In the genomic region with DNA sequence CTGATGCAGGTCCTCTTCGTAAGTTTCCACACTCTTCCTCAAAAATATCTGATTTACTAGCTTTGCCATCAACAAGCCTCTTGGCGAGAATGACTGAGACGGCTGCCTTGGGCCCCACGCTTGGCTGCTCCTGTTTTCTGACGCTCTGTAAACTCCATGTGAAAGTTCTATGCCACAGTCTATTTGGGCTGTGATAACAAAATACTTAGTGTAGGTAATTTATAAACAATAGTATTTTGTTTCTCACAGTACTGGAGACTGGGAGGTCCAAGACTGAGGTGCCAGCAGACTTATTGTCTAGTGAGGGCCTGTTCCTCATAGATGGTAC, we compare ENCODE assay signal across 13 cellular contexts.
DNase-seq lines count a peak whose midpoint lies in the region; ATAC-seq and TF ChIP-seq lines count a peak whose summit lies in the region.
"Had no signal": no experiment of that assay in that cellular context is flagged by ENCODE, and none has a peak within 500 bp of the region (broad histone marks: within the 10 kb centered on the region; RNA-seq: fewer than 3 reads in every experiment).

No MANE protein-coding gene starts in this region.

- H3K4ac ChIP-seq in mesendoderm (ENCODE audit: low read depth, low read length) = no peak overlapping the region

- H2BK120ac ChIP-seq in mesendoderm (ENCODE audit: low read depth, low read length) = no peak overlapping the region

- no peak for DNase-seq in activated CD4-positive, alpha-beta T cell treated with anti-CD3 and anti-CD28 coated beads for 36 hours
- DNase-seq in activated CD4-positive, alpha-beta T cell treated with anti-CD3 and anti-CD28 coated beads for 48 hours = no peak
- no peak for DNase-seq in T-helper 17 cell
- DNase-seq in stomach = no peak
- no peak for DNase-seq in osteocyte (ENCODE audit: extremely low spot score, unreplicated experiment)
- no peak for DNase-seq in mesendoderm
- no peak for DNase-seq in mesothelial cell of epicardium (ENCODE audit: low spot score in 2 of 2, unreplicated experiment in 2 of 2)
- DNase-seq: 8988T, KBM-7 had no signal

- H3K79me1 ChIP-seq in mesendoderm (ENCODE audit: low read length) = no peaks in the 10 kb centered on the region

- H3K27me3 ChIP-seq in stomach (no peaks in the 10 kb centered on the region), mesendoderm (ENCODE audit: insufficient read depth, low read length, poor library complexity) (no peaks in the 10 kb centered on the region)

- no peak overlapping the region for H3K4me2 ChIP-seq in mesendoderm (ENCODE audit: low read length)

- no peak for TF ChIP-seq CTCF in stomach (IDR thresholded peaks at IDR 0.05)
- TF ChIP-seq CTCF in osteocyte (IDR thresholded peaks at IDR 0.05) = no peak
- TF ChIP-seq CTCF in mesothelial cell of epicardium (IDR thresholded peaks at IDR 0.05; ENCODE audit: unreplicated experiment) = no peak

- no peak overlapping the region for H3K56ac ChIP-seq in mesendoderm (ENCODE audit: low read length)

- POLR2A ChIA-PET in activated CD4-positive, alpha-beta T cell treated with anti-CD3 and anti-CD28 coated beads for 36 hours (lab: Charles Lee) = no interaction called here

- H3K36me3 ChIP-seq in stomach = peaks cover 0 to 45% (median 33%) of the 10 kb centered on the region in 4 donors
- peaks cover 2% of the 10 kb centered on the region for H3K36me3 ChIP-seq in mesendoderm (ENCODE audit: control insufficient read depth, insufficient read depth, low read length)

- intact Hi-C loops in activated CD4-positive, alpha-beta T cell treated with anti-CD3 and anti-CD28 coated beads for 36 hours (cut with DNase I, micrococcal nuclease) = no loop called here
- intact Hi-C loops in stomach (cut with DNase I; ENCODE audit: low total_unique reads) = no loop called here

- ATAC-seq in activated CD4-positive, alpha-beta T cell treated with anti-CD3 and anti-CD28 coated beads for 36 hours = peak; percentile 19
- ATAC-seq in HG02759 (IDR thresholded peaks at IDR 0.05; ENCODE audit: unreplicated experiment) = peak; percentile 37
- ATAC-seq in T-helper 17 cell = no peak
- ATAC-seq: SK-N-SH treated with all-trans-retinoic acid at 6 μM for 48 hours had no signal

- H3K4me1 Mint-ChIP-seq in activated CD4-positive, alpha-beta T cell treated with anti-CD3 and anti-CD28 coated beads for 36 hours = peaks cover 23% of the 10 kb centered on the region
- H3K4me1 Mint-ChIP-seq in T-helper 17 cell = peaks cover 11% of the 10 kb centered on the region
- H3K4me1 Mint-ChIP-seq in osteocyte (ENCODE audit: unreplicated experiment) = no peaks in the 10 kb centered on the region
- H3K4me1 Mint-ChIP-seq in mesothelial cell of epicardium = peaks cover 6% of the 10 kb centered on the region

- peaks cover 75% of the 10 kb centered on the region for H3K36me3 Mint-ChIP-seq in activated CD4-positive, alpha-beta T cell treated with anti-CD3 and anti-CD28 coated beads for 36 hours (ENCODE audit: low read depth)
- H3K36me3 Mint-ChIP-seq in T-helper 17 cell (ENCODE audit: low read depth) = peaks cover 26% of the 10 kb centered on the region
- no peaks in the 10 kb centered on the region for H3K36me3 Mint-ChIP-seq in osteocyte (ENCODE audit: unreplicated experiment)
- peaks cover 32% of the 10 kb centered on the region for H3K36me3 Mint-ChIP-seq in mesothelial cell of epicardium

- H3K18ac ChIP-seq in mesendoderm (ENCODE audit: low read length) = no peak overlapping the region

- no peak overlapping the region for H2BK5ac ChIP-seq in mesendoderm (ENCODE audit: low read length)

- H2AK5ac ChIP-seq in mesendoderm (ENCODE audit: low read length) = no peak overlapping the region

- peak overlapping the region; percentile 69 for H3K27ac Mint-ChIP-seq in activated CD4-positive, alpha-beta T cell treated with anti-CD3 and anti-CD28 coated beads for 36 hours
- peak overlapping the region; percentile 85 for H3K27ac Mint-ChIP-seq in T-helper 17 cell
- H3K27ac Mint-ChIP-seq in osteocyte (ENCODE audit: unreplicated experiment) = no peak overlapping the region
- no peak overlapping the region for H3K27ac Mint-ChIP-seq in mesothelial cell of epicardium

- peaks cover 0 to 31% (median 9%) of the 10 kb centered on the region in 4 donors for H3K4me1 ChIP-seq in stomach
- no peaks in the 10 kb centered on the region for H3K4me1 ChIP-seq in mesendoderm (ENCODE audit: control insufficient read depth, low read depth, low read length)

- TF ChIP-seq POLR2A in stomach (IDR thresholded peaks at IDR 0.05) = no peak

- peaks cover 9% of the 10 kb centered on the region for H3K9me3 Mint-ChIP-seq in activated CD4-positive, alpha-beta T cell treated with anti-CD3 and anti-CD28 coated beads for 36 hours (ENCODE audit: low read depth)
- H3K9me3 Mint-ChIP-seq in osteocyte (ENCODE audit: unreplicated experiment) (peaks cover 10% of the 10 kb centered on the region), mesothelial cell of epicardium (peaks cover 10% of the 10 kb centered on the region)

- CTCF ChIA-PET in activated CD4-positive, alpha-beta T cell treated with anti-CD3 and anti-CD28 coated beads for 36 hours (lab: Charles Lee) = interaction anchor here (0.7 to 1.5 kb wide), 5 partner anchors 9 to 111 kb away, joined by 3 to 4 read pairs (median 3); no protein-coding TSS in a partner anchor

- H4K5ac ChIP-seq in mesendoderm (ENCODE audit: low read length) = no peak overlapping the region

- H4K8ac ChIP-seq in mesendoderm (ENCODE audit: low read depth, low read length) = no peak overlapping the region

- H3K9ac ChIP-seq in mesendoderm (ENCODE audit: low read length) = no peak overlapping the region

- H3K4me3 ChIP-seq in stomach (no peak overlapping the region), mesendoderm (ENCODE audit: low read length) (no peak overlapping the region)
- H3K4me3 ChIP-seq: thoracic aorta had no signal

- whole genome bisulfite sequencing in stomach, 5 donors = 46 to 70% (median 66%) methylated on average over 5 of the region's 5 CpGs
- WGBS in mesendoderm (ENCODE audit: extremely low coverage, insufficient coverage, low lambda C conversion rate) = no CpG with 5 or more reads among the region's 5 CpGs

- H3K4me3 Mint-ChIP-seq in activated CD4-positive, alpha-beta T cell treated with anti-CD3 and anti-CD28 coated beads for 36 hours = no peak overlapping the region
- H3K4me3 Mint-ChIP-seq in T-helper 17 cell (no peak overlapping the region), osteocyte (ENCODE audit: unreplicated experiment) (no peak overlapping the region), mesothelial cell of epicardium (no peak overlapping the region)
- H3K4me3 Mint-ChIP-seq: central memory CD8-positive, alpha-beta T cell had no signal

- peak overlapping the region in 4 of 5 donors; percentile 6 to 50 (median 28) for H3K27ac ChIP-seq in stomach
- H3K27ac ChIP-seq in mesendoderm (ENCODE audit: low read depth, low read length) = no peak overlapping the region
- H3K27ac ChIP-seq: thoracic aorta had no signal

- no peaks in the 10 kb centered on the region for H3K79me2 ChIP-seq in mesendoderm (ENCODE audit: control insufficient read depth, insufficient read depth, low read length)

- no peaks in the 10 kb centered on the region for H3K9me3 ChIP-seq in T-helper 17 cell (ENCODE audit: control insufficient read depth, low read length, poor library complexity, severe bottlenecking)
- H3K9me3 ChIP-seq in stomach = no peaks in the 10 kb centered on the region
- H3K9me3 ChIP-seq: thoracic aorta had no signal

- H2BK15ac ChIP-seq in mesendoderm (replicated peaks; ENCODE audit: low read depth) = no peak overlapping the region

- no peaks in the 10 kb centered on the region for H3K27me3 Mint-ChIP-seq in activated CD4-positive, alpha-beta T cell treated with anti-CD3 and anti-CD28 coated beads for 36 hours
- no peaks in the 10 kb centered on the region for H3K27me3 Mint-ChIP-seq in T-helper 17 cell
- peaks cover 64% of the 10 kb centered on the region for H3K27me3 Mint-ChIP-seq in osteocyte (ENCODE audit: unreplicated experiment)
- peaks cover 3% of the 10 kb centered on the region for H3K27me3 Mint-ChIP-seq in mesothelial cell of epicardium (ENCODE audit: low read depth)
- H3K27me3 Mint-ChIP-seq: central memory CD8-positive, alpha-beta T cell had no signal

- no peak overlapping the region for H3K23ac ChIP-seq in mesendoderm (ENCODE audit: low read length)

- TF ChIP-seq EP300 in stomach (IDR thresholded peaks at IDR 0.05) = no peak

Comparison
In these comparisons a context has a peak if more than half of its experiments do, and no peak if none do; other contexts are left out.
1. H3K27ac Mint-ChIP-seq: peak in activated CD4-positive, alpha-beta T cell treated with anti-CD3 and anti-CD28 coated beads for 36 hours (single experiment) and T-helper 17 cell (single experiment); none in osteocyte (single experiment) and mesothelial cell of epicardium (single experiment).